ENCODE assay signal across 1 cellular context in the genomic region with DNA sequence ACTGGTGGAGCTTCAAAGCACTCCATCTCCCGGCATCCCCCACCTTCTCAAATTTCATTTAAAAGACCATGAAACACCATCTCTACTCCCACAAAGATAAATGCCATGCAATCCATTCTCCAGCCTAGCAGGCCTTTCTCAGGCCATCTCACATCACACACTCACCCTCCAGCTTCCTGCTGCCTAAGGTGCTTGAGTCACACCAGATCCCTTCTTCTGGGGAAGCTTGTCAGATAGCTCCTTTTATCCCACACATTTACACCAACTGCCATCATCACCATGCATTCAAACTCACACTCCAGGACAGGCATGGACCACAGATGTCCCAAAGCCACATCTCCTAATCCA.
TF ChIP-seq lines count a peak whose summit lies in the region.

No MANE protein-coding gene starts in this region.

TF ChIP-seq in WTC11, 78 proteins besides CTCF, POLR2A, EP300 and RAD21 (continued from another document):
- TF ChIP-seq ATF6 (CRISPR knock-in tag; IDR thresholded peaks at IDR 0.05) (no peak), ZSCAN18 (CRISPR knock-in tag; IDR thresholded peaks at IDR 0.05) (no peak), EMX1 (CRISPR knock-in tag; IDR thresholded peaks at IDR 0.05) (no peak), ZNF396 (CRISPR knock-in tag; IDR thresholded peaks at IDR 0.05; ENCODE audit: borderline replicate concordance) (no peak), MAX (CRISPR knock-in tag; IDR thresholded peaks at IDR 0.05) (no peak)
- TF ChIP-seq, protein P1, sequence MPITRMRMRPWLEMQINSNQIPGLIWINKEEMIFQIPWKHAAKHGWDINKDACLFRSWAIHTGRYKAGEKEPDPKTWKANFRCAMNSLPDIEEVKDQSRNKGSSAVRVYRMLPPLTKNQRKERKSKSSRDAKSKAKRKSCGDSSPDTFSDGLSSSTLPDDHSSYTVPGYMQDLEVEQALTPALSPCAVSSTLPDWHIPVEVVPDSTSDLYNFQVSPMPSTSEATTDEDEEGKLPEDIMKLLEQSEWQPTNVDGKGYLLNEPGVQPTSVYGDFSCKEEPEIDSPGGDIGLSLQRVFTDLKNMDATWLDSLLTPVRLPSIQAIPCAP (CRISPR knock-in tag; IDR thresholded peaks at IDR 0.05), result no peak
